Comparison of ENCODE assay signal across 14 cellular contexts in the genomic region with DNA sequence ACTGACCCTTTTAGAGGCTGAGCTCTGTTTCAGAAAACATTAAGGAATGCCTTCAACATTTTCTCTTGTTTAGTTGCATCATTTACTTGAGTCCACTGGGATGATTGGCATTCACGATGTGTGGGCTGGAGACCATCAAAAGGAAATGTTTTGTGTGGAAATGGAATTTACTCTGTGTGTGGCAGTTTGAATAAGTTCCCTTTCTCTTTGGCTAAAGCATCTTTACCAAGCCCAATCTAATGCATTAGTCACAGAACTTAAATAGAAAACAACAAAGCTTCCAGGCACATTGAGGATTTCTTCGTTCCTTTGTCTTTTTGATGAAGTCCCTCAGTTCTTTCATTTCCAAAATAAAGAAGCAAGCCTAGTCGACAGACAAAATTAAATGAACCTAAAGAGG.
DNase-seq lines count a peak whose midpoint lies in the region; TF ChIP-seq lines count a peak whose summit lies in the region.
"Had no signal": no experiment of that assay in that cellular context is flagged by ENCODE, and none has a peak within 500 bp of the region (broad histone marks: within the 10 kb centered on the region; RNA-seq: fewer than 3 reads in every experiment).

No MANE protein-coding gene starts in this region.

- no peaks in the 10 kb centered on the region for H3K27me3 Mint-ChIP-seq in immature natural killer cell (ENCODE audit: low read depth in 3 of 3)

- H3K4me1 ChIP-seq in uterus, result no peaks in the 10 kb centered on the region

- no peaks in the 10 kb centered on the region for H3K4me1 Mint-ChIP-seq in immature natural killer cell
- H3K4me1 Mint-ChIP-seq: CD4-positive, alpha-beta memory T cell; stimulated activated memory B cell treated with anti-CD40 and anti-IgM and Interleukin-4, amounts not matched to agents 10 μg/mL and 1 μg/mL and 100 μg/mL, for 72 hours had no signal

- no peaks in the 10 kb centered on the region for H3K36me3 ChIP-seq in uterus

- TF ChIP-seq CTCF in AG10803 (conservative IDR thresholded peaks at IDR 0.05; ENCODE audit: low read length) (no peak), uterus (IDR thresholded peaks at IDR 0.05) (no peak)

- DNase-seq in AG10803 (ENCODE audit: low read depth) (peak; percentile 95), RPMI7951 (ENCODE audit: low read depth) (peak; percentile 50), fibroblast of peridontal ligament (ENCODE audit: extremely low read depth) (peak; percentile 85), myocyte (ENCODE audit: low read depth) (peak; percentile 66), immature natural killer cell (no peak), uterus (no peak), DMS53 treated with DMSO at 0.1 percent for 48 hours (lab: John Stamatoyannopoulos, UW; ENCODE audit: unreplicated experiment) (no peak), erythroblast (lab: John Stamatoyannopoulos, UW) (no peak)
- DNase-seq: CD4-positive, alpha-beta memory T cell; NCI-H1417; NCI-H524 treated with DMSO at 0.1 percent for 48 hours; stimulated activated CD4-positive, alpha-beta T cell treated with anti-CD3 and anti-CD28 coated beads, Interleukin-1b, Interleukin-23, amount 100 ng/mL, for 48 hours had no signal

- peaks cover 0 to 3% (median 0%) of the 10 kb centered on the region in 3 donors for H3K36me3 Mint-ChIP-seq in immature natural killer cell
- H3K36me3 Mint-ChIP-seq: CD4-positive, alpha-beta memory T cell; stimulated activated memory B cell treated with anti-CD40 and anti-IgM and Interleukin-4, amounts not matched to agents 10 μg/mL and 1 μg/mL and 100 μg/mL, for 72 hours had no signal

- H3K27ac ChIP-seq in uterus, result no peak overlapping the region
- H3K27ac ChIP-seq: VCaP had no signal

- TF ChIP-seq POLR2A in uterus (IDR thresholded peaks at IDR 0.05) (no peak), erythroblast (IDR thresholded peaks at IDR 0.05; ENCODE audit: low read length) (no peak)

- peaks cover 0 to 7% (median 2%) of the 10 kb centered on the region in 6 donors for H3K9me3 Mint-ChIP-seq in immature natural killer cell

- peaks cover 0 to 3% of the 10 kb centered on the region in 2 donors for H3K9me3 ChIP-seq in uterus

- intact Hi-C loops in uterus (cut with DNase I; ENCODE audit: low total_unique reads), result no loop called here

- H3K4me3 Mint-ChIP-seq in immature natural killer cell, result no peak overlapping the region
- H3K4me3 Mint-ChIP-seq: CD4-positive, alpha-beta memory T cell; stimulated activated memory B cell treated with anti-CD40 and anti-IgM and Interleukin-4, amounts not matched to agents 10 μg/mL and 1 μg/mL and 100 μg/mL, for 72 hours had no signal

- H3K27me3 ChIP-seq in uterus, result no peaks in the 10 kb centered on the region

- H3K4me3 ChIP-seq in AG10803 (ENCODE audit: low read length) (no peak overlapping the region), uterus (no peak overlapping the region)

- no peak overlapping the region for H3K27ac Mint-ChIP-seq in immature natural killer cell
- H3K27ac Mint-ChIP-seq: CD4-positive, alpha-beta memory T cell; stimulated activated memory B cell treated with anti-CD40 and anti-IgM and Interleukin-4, amounts not matched to agents 10 μg/mL and 1 μg/mL and 100 μg/mL, for 72 hours had no signal

Comparison
In these comparisons a context has a peak if more than half of its experiments do, and no peak if none do; other contexts are left out.
1. DNase-seq: peak in AG10803 (single experiment), RPMI7951 (single experiment), fibroblast of peridontal ligament (single experiment) and myocyte (single experiment); none in immature natural killer cell (0 of 3), uterus (0 of 2), DMS53 treated with DMSO at 0.1 percent for 48 hours (single experiment) and erythroblast (0 of 2).